Comparison of ENCODE assay signal across 21 cellular contexts in the genomic region with DNA sequence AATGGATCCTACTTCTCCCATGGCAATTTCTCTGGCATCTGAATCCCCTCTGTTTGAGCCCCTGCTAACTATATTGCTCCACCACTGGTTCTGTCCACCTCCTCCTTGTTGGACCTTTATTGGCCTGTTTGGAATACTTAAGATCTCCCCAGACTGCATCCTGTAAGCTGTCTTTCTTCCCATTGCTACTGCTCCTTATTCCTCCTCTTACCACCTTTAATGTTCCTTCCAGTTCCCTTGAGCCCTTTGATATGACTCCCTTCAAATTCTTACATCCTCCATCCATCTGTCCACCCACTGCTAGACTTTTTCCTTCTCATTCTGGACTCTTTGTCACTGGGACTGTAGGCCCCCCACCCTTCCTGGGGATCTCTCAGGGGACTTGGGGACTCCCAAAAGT. TPM values are rescaled to one million over a fixed set of nuclear protein-coding genes. Genes with fewer than 3 reads are reported as not detected.
DNase-seq lines count a peak whose midpoint lies in the region; ATAC-seq and TF ChIP-seq lines count a peak whose summit lies in the region.
"Had no signal": no experiment of that assay in that cellular context is flagged by ENCODE, and none has a peak within 500 bp of the region (broad histone marks: within the 10 kb centered on the region; RNA-seq: fewer than 3 reads in every experiment).

No MANE protein-coding gene starts in this region.

- H3K9me3 Mint-ChIP-seq in activated naive CD4-positive, alpha-beta T cell treated with anti-CD3 and anti-CD28 coated beads, Interleukin-2, amount 50 U/mL, for 72 hours: no peaks in the 10 kb centered on the region
- H3K9me3 Mint-ChIP-seq in activated naive CD4-positive, alpha-beta T cell treated with anti-CD3 and anti-CD28 coated beads for 36 hours: no peaks in the 10 kb centered on the region
- H3K9me3 Mint-ChIP-seq in chondrocyte (ENCODE audit: low read depth) (no peaks in the 10 kb centered on the region), progenitor cell of endocrine pancreas (ENCODE audit: low read depth) (no peaks in the 10 kb centered on the region)
- H3K9me3 Mint-ChIP-seq: CD8-positive, alpha-beta memory T cell had no signal

- H3K36me3 ChIP-seq in HEK293 (ENCODE audit: control insufficient read depth in 2 of 2, insufficient read depth in 1 of 2, low read length in 2 of 2): peaks cover 78 to 86% of the 10 kb centered on the region in 2 experiments

- H3K9me3 ChIP-seq in HEK293 (ENCODE audit: control insufficient read depth, insufficient read depth, low read depth, low read length): no peaks in the 10 kb centered on the region
- H3K9me3 ChIP-seq: MG63 had no signal

- H3K27ac ChIP-seq in HEK293 (ENCODE audit: extremely low read depth, low read depth, low read length): no peak overlapping the region
- H3K27ac ChIP-seq: SK-N-MC had no signal

- CTCF ChIA-PET in activated naive CD4-positive, alpha-beta T cell treated with anti-CD3 and anti-CD28 coated beads for 36 hours (lab: Charles Lee): no interaction called here
- CTCF ChIA-PET in HEK293 (lab: Yijun Ruan, JAX): interaction anchor here (0.7 to 1.1 kb wide), 2 partner anchors 17 to 286 kb away, joined by 3 to 4 read pairs; no protein-coding TSS in a partner anchor

- no peaks in the 10 kb centered on the region for H3K4me1 ChIP-seq in HEK293 (ENCODE audit: control insufficient read depth, insufficient read depth, low read length)

- no peak overlapping the region for H3K4me3 ChIP-seq in HEK293 (ENCODE audit: low read depth, low read length)
- H3K4me3 ChIP-seq: MG63, SK-N-MC had no signal

- no peak overlapping the region for H3K4me3 Mint-ChIP-seq in activated naive CD4-positive, alpha-beta T cell treated with anti-CD3 and anti-CD28 coated beads for 36 hours
- H3K4me3 Mint-ChIP-seq in chondrocyte (ENCODE audit: unreplicated experiment) (no peak overlapping the region), progenitor cell of endocrine pancreas (ENCODE audit: low read depth) (no peak overlapping the region)
- H3K4me3 Mint-ChIP-seq: CD8-positive, alpha-beta memory T cell had no signal

- peaks cover 2% of the 10 kb centered on the region for H3K4me1 Mint-ChIP-seq in activated naive CD4-positive, alpha-beta T cell treated with anti-CD3 and anti-CD28 coated beads for 36 hours (ENCODE audit: low read depth)
- no peaks in the 10 kb centered on the region for H3K4me1 Mint-ChIP-seq in chondrocyte (ENCODE audit: low read depth)
- peaks cover 6% of the 10 kb centered on the region for H3K4me1 Mint-ChIP-seq in progenitor cell of endocrine pancreas (ENCODE audit: low read depth)

- H3K36me3 Mint-ChIP-seq in activated naive CD4-positive, alpha-beta T cell treated with anti-CD3 and anti-CD28 coated beads, Interleukin-2, amount 50 U/mL, for 72 hours: peaks cover 6 to 14% of the 10 kb centered on the region in 2 donors
- peaks cover 32% of the 10 kb centered on the region for H3K36me3 Mint-ChIP-seq in activated naive CD4-positive, alpha-beta T cell treated with anti-CD3 and anti-CD28 coated beads for 36 hours (ENCODE audit: low read depth)
- H3K36me3 Mint-ChIP-seq in chondrocyte (ENCODE audit: low read depth) (peaks cover 39% of the 10 kb centered on the region), progenitor cell of endocrine pancreas (ENCODE audit: insufficient read depth) (peaks cover 33% of the 10 kb centered on the region)

- peak overlapping the region; percentile 47 to 84 for H3K27ac Mint-ChIP-seq in activated naive CD4-positive, alpha-beta T cell treated with anti-CD3 and anti-CD28 coated beads, Interleukin-2, amount 50 U/mL, for 72 hours
- no peak overlapping the region for H3K27ac Mint-ChIP-seq in activated naive CD4-positive, alpha-beta T cell treated with anti-CD3 and anti-CD28 coated beads for 36 hours
- H3K27ac Mint-ChIP-seq in chondrocyte (ENCODE audit: unreplicated experiment): peak overlapping the region; percentile 30
- peak overlapping the region; percentile 5 for H3K27ac Mint-ChIP-seq in progenitor cell of endocrine pancreas

- no peak for ATAC-seq in activated naive CD4-positive, alpha-beta T cell treated with anti-CD3 and anti-CD28 coated beads, Interleukin-2, amount 50 U/mL, for 72 hours

- no peak for TF ChIP-seq CTCF in HEK293 (tag by site-specific recombination; IDR thresholded peaks at IDR 0.05)
- TF ChIP-seq CTCF in chondrocyte (IDR thresholded peaks at IDR 0.05): no peak
- TF ChIP-seq CTCF in progenitor cell of endocrine pancreas (IDR thresholded peaks at IDR 0.05; ENCODE audit: unreplicated experiment): no peak

- no peaks in the 10 kb centered on the region for H3K27me3 Mint-ChIP-seq in activated naive CD4-positive, alpha-beta T cell treated with anti-CD3 and anti-CD28 coated beads for 36 hours (ENCODE audit: low read depth)
- no peaks in the 10 kb centered on the region for H3K27me3 Mint-ChIP-seq in chondrocyte (ENCODE audit: low read depth)
- H3K27me3 Mint-ChIP-seq in progenitor cell of endocrine pancreas: no peaks in the 10 kb centered on the region

- DNase-seq in activated naive CD4-positive, alpha-beta T cell treated with anti-CD3 and anti-CD28 coated beads, Interleukin-2, amount 50 U/mL, for 72 hours (ENCODE audit: low spot score in 2 of 2): no peak
- DNase-seq in activated naive CD4-positive, alpha-beta T cell treated with anti-CD3 and anti-CD28 coated beads for 36 hours: no peak
- DNase-seq in chondrocyte (ENCODE audit: low spot score): no peak
- DNase-seq in progenitor cell of endocrine pancreas (ENCODE audit: low spot score, unreplicated experiment): no peak
- no peak for DNase-seq in stimulated activated CD4-positive, alpha-beta T cell treated with anti-CD3 and anti-CD28 coated beads, Interleukin-2, amount 100 ng/mL, for 48 hours
- DNase-seq in NCI-H2196 treated with DMSO at 0.1 percent for 48 hours (lab: John Stamatoyannopoulos, UW; ENCODE audit: unreplicated experiment): no peak
- no peak for DNase-seq in NCI-H524 (lab: John Stamatoyannopoulos, UW)
- DNase-seq: C1 segment of cervical spinal cord; Calu3; CD8-positive, alpha-beta memory T cell; DMS79 treated with DMSO at 0.1 percent for 48 hours; GF-D8; HCEC 1CT; IMR-90; KG1; MG63; NCI-H2029; NCI-H69; SIG-M5 had no signal

- POLR2A ChIA-PET in HEK293 (lab: Yijun Ruan, JAX): no interaction called here

- intact Hi-C loops in activated naive CD4-positive, alpha-beta T cell treated with anti-CD3 and anti-CD28 coated beads for 36 hours (cut with micrococcal nuclease): no loop called here

TF ChIP-seq in HEK293, 187 proteins besides CTCF, POLR2A, EP300 and RAD21:
- TF ChIP-seq ZNF610 (tag by site-specific recombination; IDR thresholded peaks at IDR 0.05; ENCODE audit: borderline replicate concordance) (peak; percentile 94), ZNF677 (tag by site-specific recombination; IDR thresholded peaks at IDR 0.05) (no peak), ZNF837 (tag by site-specific recombination; IDR thresholded peaks at IDR 0.05) (no peak), ZNF76 (tag by site-specific recombination; IDR thresholded peaks at IDR 0.05; ENCODE audit: borderline replicate concordance, low read depth) (no peak), KLF16 (tag by site-specific recombination; IDR thresholded peaks at IDR 0.05) (no peak)

RNA-seq across cellular contexts. Expression of a gene that starts 31.0 kb away (rescaled TPM):
- total RNA-seq in activated naive CD4-positive, alpha-beta T cell treated with anti-CD3 and anti-CD28 coated beads, Interleukin-2, amount 50 U/mL, for 72 hours: 10 to 100 TPM; 12.5 to 14.0 TPM
- 1 to 10 TPM; 7.7 to 9.1 TPM for total RNA-seq in activated naive CD4-positive, alpha-beta T cell treated with anti-CD3 and anti-CD28 coated beads for 36 hours
- total RNA-seq in chondrocyte (10.6 to 14.6 TPM (median 10.7 TPM) in 3 replicates), progenitor cell of endocrine pancreas (19.9 and 22.1 TPM in 2 replicates)
